Comparison of ENCODE assay signal across 9 cellular contexts in the genomic region with DNA sequence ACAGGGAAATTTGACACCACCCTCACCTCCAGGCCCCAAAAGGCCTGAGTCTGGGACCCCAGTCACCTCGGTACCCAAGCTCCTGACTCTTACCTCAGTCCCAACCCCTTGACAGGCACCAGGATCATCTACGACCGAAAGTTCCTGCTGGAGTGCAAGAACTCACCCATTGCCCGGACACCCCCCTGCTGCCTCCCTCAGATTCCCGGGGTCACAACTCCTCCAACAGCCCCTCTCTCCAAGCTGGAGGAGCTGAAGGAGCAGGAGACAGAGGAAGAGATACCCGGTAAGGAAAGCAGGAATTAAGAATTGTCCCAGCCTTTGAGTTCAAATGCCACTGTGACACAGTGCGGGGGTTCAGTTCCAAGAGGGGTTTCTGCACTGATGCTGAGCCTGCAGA. TPM values are rescaled to one million over a fixed set of nuclear protein-coding genes. Genes with fewer than 3 reads are reported as not detected.
A peak's percentile ranks its signal among the peaks of the same experiment; 100 is the strongest.
DNase-seq lines count a peak whose midpoint lies in the region; ATAC-seq and TF ChIP-seq lines count a peak whose summit lies in the region.
"Had no signal": no experiment of that assay in that cellular context is flagged by ENCODE, and none has a peak within 500 bp of the region (broad histone marks: within the 10 kb centered on the region; RNA-seq: fewer than 3 reads in every experiment).

No MANE protein-coding gene starts in this region.

- H3K9me3 ChIP-seq in HCT116 (ENCODE audit: control insufficient read depth in 1 of 2, insufficient read depth in 1 of 2, low read depth in 1 of 2, low read length in 2 of 2) (no peaks in the 10 kb centered on the region), iPS-15b (ENCODE audit: control insufficient read depth, insufficient read depth, low read length) (no peaks in the 10 kb centered on the region), smooth muscle cell (replicated peaks; ENCODE audit: low read depth) (no peaks in the 10 kb centered on the region)

- TF ChIP-seq RAD21 in HCT116 (IDR thresholded peaks at IDR 0.05; ENCODE audit: low read depth): no peak

- H3K4me1 Mint-ChIP-seq in activated CD4-positive, alpha-beta memory T cell treated with anti-CD3 and anti-CD28 coated beads for 36 hours (ENCODE audit: low read depth): peaks cover 55% of the 10 kb centered on the region

- H3K27ac ChIP-seq in HCT116 (ENCODE audit: low read depth, low read length) (0 out of 2 replicates have a peak overlapping the region, but pooled peaks have one; percentile 4), smooth muscle cell (ENCODE audit: low read depth) (peak overlapping the region; percentile 82)

- intact Hi-C loops in HCT116 (cut with micrococcal nuclease): no loop called here
- intact Hi-C loops in activated CD4-positive, alpha-beta memory T cell treated with anti-CD3 and anti-CD28 coated beads for 36 hours (cut with micrococcal nuclease): no loop called here

- WGBS in smooth muscle cell (ENCODE audit: low lambda C conversion rate): 93% methylated on average over 7 of the region's 7 CpGs

- H3K27me3 ChIP-seq in HCT116 (ENCODE audit: insufficient read depth, low read length) (no peaks in the 10 kb centered on the region), iPS-15b (ENCODE audit: control insufficient read depth, insufficient read depth, low read length) (no peaks in the 10 kb centered on the region), smooth muscle cell (ENCODE audit: low read depth) (no peaks in the 10 kb centered on the region)

- CTCF ChIA-PET in HCT116 (lab: Charles Lee): no interaction called here
- CTCF ChIA-PET in activated CD4-positive, alpha-beta memory T cell treated with anti-CD3 and anti-CD28 coated beads for 36 hours (lab: Charles Lee): interaction anchor here (1.3 to 3.6 kb wide), 6 partner anchors 9 to 185 kb away, joined by 3 to 24 read pairs (median 11); partner anchors contain the start of genes APBB3, SLC35A4, SRA1 and ZMAT2

- no TSS peak for BruUV-seq in HCT116 (replicated peaks; lab: Mats Ljungman, UMichigan)

- H3K79me2 ChIP-seq in HCT116 (ENCODE audit: insufficient read depth, low read length) (peaks cover 34% of the 10 kb centered on the region), smooth muscle cell (ENCODE audit: low read depth) (peaks cover 13% of the 10 kb centered on the region)

- no peaks in the 10 kb centered on the region for H3K9me2 ChIP-seq in HCT116 (ENCODE audit: insufficient read depth)

- peaks cover 2 to 28% of the 10 kb centered on the region in 2 experiments; a peak in 3 of 4 replicates for H3K4me1 ChIP-seq in HCT116 (ENCODE audit: control insufficient read depth in 1 of 2, insufficient read depth in 2 of 2, low read length in 2 of 2)
- peaks cover 12% of the 10 kb centered on the region for H3K4me1 ChIP-seq in iPS-15b (ENCODE audit: control insufficient read depth, insufficient read depth, low read length)
- peaks cover 15% of the 10 kb centered on the region for H3K4me1 ChIP-seq in smooth muscle cell (ENCODE audit: low read depth)

- no peaks in the 10 kb centered on the region for H3K27me3 Mint-ChIP-seq in activated CD4-positive, alpha-beta memory T cell treated with anti-CD3 and anti-CD28 coated beads for 36 hours

- H3K4me2 ChIP-seq in HCT116 (ENCODE audit: low read length) (no peak overlapping the region), smooth muscle cell (peak overlapping the region; percentile 89)

- TF ChIP-seq CTCF in HCT116 (IDR thresholded peaks at IDR 0.05 in 2 of 3, conservative IDR thresholded peaks at IDR 0.05 in 1 of 3; ENCODE audit: borderline replicate concordance in 1 of 3, insufficient read depth in 1 of 3, low read depth in 2 of 3, low read length in 2 of 3) (no peak), smooth muscle cell (IDR thresholded peaks at IDR 0.05; ENCODE audit: borderline replicate concordance, insufficient read depth, poor library complexity, severe bottlenecking) (no peak)

- H3K9me3 Mint-ChIP-seq in activated CD4-positive, alpha-beta memory T cell treated with anti-CD3 and anti-CD28 coated beads for 36 hours: no peaks in the 10 kb centered on the region

- DNase-seq in HCT116 (ENCODE audit: low read depth, low spot score) (no peak), smooth muscle cell (lab: John Stamatoyannopoulos, UW; ENCODE audit: unreplicated experiment) (no peak), NCI-H2171 treated with DMSO at 0.1 percent for 48 hours (lab: John Stamatoyannopoulos, UW) (no peak), UCSD-AML1 (lab: John Stamatoyannopoulos, UW; ENCODE audit: unreplicated experiment) (no peak), CD1c-positive myeloid dendritic cell (ENCODE audit: extremely low spot score) (no peak)
- DNase-seq in activated CD4-positive, alpha-beta memory T cell treated with anti-CD3 and anti-CD28 coated beads for 36 hours: no peak
- DNase-seq: NCI-H1417 treated with DMSO at 0.1 percent for 48 hours had no signal

- POLR2A ChIA-PET in HCT116 (lab: Charles Lee): no interaction called here
- POLR2A ChIA-PET in activated CD4-positive, alpha-beta memory T cell treated with anti-CD3 and anti-CD28 coated beads for 36 hours (lab: Charles Lee): interaction anchor here (2.8 to 3.3 kb wide), 2 partner anchors 9 to 147 kb away, joined by 10 to 15 read pairs; partner anchors contain the start of genes ANKHD1 and SRA1

- peak overlapping the region; percentile 17 for H3K4me3 Mint-ChIP-seq in activated CD4-positive, alpha-beta memory T cell treated with anti-CD3 and anti-CD28 coated beads for 36 hours

- ATAC-seq in HCT116: no peak
- no peak for ATAC-seq in HG03045 (IDR thresholded peaks at IDR 0.05; ENCODE audit: unreplicated experiment)

- H3K4me3 ChIP-seq in HCT116 (replicated peaks in 1 of 2; ENCODE audit: low read depth in 1 of 2, low read length in 2 of 2) (no peak overlapping the region), iPS-15b (ENCODE audit: low read depth, low read length) (peak overlapping the region; percentile 58), smooth muscle cell (no peak overlapping the region)

- H3F3A ChIP-seq in smooth muscle cell (ENCODE audit: low read depth): peaks cover 15% of the 10 kb centered on the region

- no peak for TF ChIP-seq POLR2A in HCT116 (IDR thresholded peaks at IDR 0.05; ENCODE audit: borderline replicate concordance, extremely low read depth, insufficient read depth, insufficient read length)

- peaks cover 35% of the 10 kb centered on the region for H3K36me3 Mint-ChIP-seq in activated CD4-positive, alpha-beta memory T cell treated with anti-CD3 and anti-CD28 coated beads for 36 hours

- H3K36me3 ChIP-seq in HCT116 (ENCODE audit: control insufficient read depth in 1 of 2, insufficient read depth in 2 of 2, low read length in 2 of 2) (peaks cover 12 to 35% of the 10 kb centered on the region in 2 experiments; a peak in 3 of 4 replicates), iPS-15b (ENCODE audit: control insufficient read depth, insufficient read depth, low read length) (peaks cover 12% of the 10 kb centered on the region), smooth muscle cell (ENCODE audit: low read depth) (no peaks in the 10 kb centered on the region)

- no peaks in the 10 kb centered on the region; the same call in 1 of the 2 replicates for H4K20me1 ChIP-seq in HCT116 (ENCODE audit: insufficient read depth)
- peaks cover 58% of the 10 kb centered on the region for H4K20me1 ChIP-seq in smooth muscle cell (ENCODE audit: low read depth)

- no peak overlapping the region for H3K9ac ChIP-seq in HCT116 (ENCODE audit: low read length)
- peak overlapping the region; percentile 87 for H3K9ac ChIP-seq in iPS-15b (ENCODE audit: low read depth, low read length)
- no peak overlapping the region for H3K9ac ChIP-seq in smooth muscle cell (ENCODE audit: low read depth)

- H2AFZ ChIP-seq in HCT116 (ENCODE audit: low read depth, low read length, poor library complexity, severe bottlenecking): no peak overlapping the region
- H2AFZ ChIP-seq in smooth muscle cell (ENCODE audit: low read depth): no peak overlapping the region

- RAD21 ChIA-PET in HCT116 (lab: Charles Lee; ENCODE audit: low non-redundant PET in 1 of 2, low total read pairs in 2 of 2, uncharacterized antibody in 2 of 2, unreplicated experiment in 2 of 2): no interaction called here

- peak overlapping the region; percentile 90 for H3K27ac Mint-ChIP-seq in activated CD4-positive, alpha-beta memory T cell treated with anti-CD3 and anti-CD28 coated beads for 36 hours

TF ChIP-seq in HCT116, 20 proteins besides CTCF, POLR2A, EP300 and RAD21:
- TF ChIP-seq ZFX (IDR thresholded peaks at IDR 0.05) (no peak), EZH2 (IDR thresholded peaks at IDR 0.05) (no peak), POLR2AphosphoS5 (IDR thresholded peaks at IDR 0.05; ENCODE audit: low read depth, low read length) (peak; percentile 18; the same call in 1 of the 2 replicates), EZH2phosphoT487 (IDR thresholded peaks at IDR 0.05; ENCODE audit: borderline replicate concordance) (no peak)

RNA-seq across cellular contexts. Expression of gene EIF4EBP3, which starts 1.3 kb away (rescaled TPM):
- total RNA-seq in HCT116 (2021; ENCODE audit: unreplicated experiment): 6.0 TPM
- 6.8 and 9.1 TPM in 2 replicates for polyA plus RNA-seq in HCT116 (2012)
- total RNA-seq in activated CD4-positive, alpha-beta memory T cell treated with anti-CD3 and anti-CD28 coated beads for 36 hours: 10 to 100 TPM; 15.7 to 16.6 TPM
- not detected in 2 replicates for total RNA-seq in smooth muscle cell
- 3.4 and 4.1 TPM in 2 replicates for polyA plus RNA-seq in smooth muscle cell

RNA-seq across cellular contexts. Expression of gene SRA1, which starts 8.5 kb away (rescaled TPM):
- 41.7 TPM for total RNA-seq in HCT116 (2021; ENCODE audit: unreplicated experiment)
- 37.3 and 37.7 TPM in 2 replicates for polyA plus RNA-seq in HCT116 (2012)
- total RNA-seq in activated CD4-positive, alpha-beta memory T cell treated with anti-CD3 and anti-CD28 coated beads for 36 hours: 10 to 100 TPM; 46.0 to 46.7 TPM
- total RNA-seq in smooth muscle cell: 44.6 and 61.4 TPM in 2 replicates
- 144 and 146 TPM in 2 replicates for polyA plus RNA-seq in smooth muscle cell

RNA-seq across cellular contexts. Expression of gene APBB3, which starts 15.6 kb away (rescaled TPM):
- total RNA-seq in HCT116 (2021; ENCODE audit: unreplicated experiment): 28.4 TPM
- polyA plus RNA-seq in HCT116 (2012): 20.2 and 23.1 TPM in 2 replicates
- 10 to 100 TPM; 16.3 to 16.8 TPM for total RNA-seq in activated CD4-positive, alpha-beta memory T cell treated with anti-CD3 and anti-CD28 coated beads for 36 hours
- 11.5 and 19.0 TPM in 2 replicates for total RNA-seq in smooth muscle cell
- polyA plus RNA-seq in smooth muscle cell: 18.8 and 28.3 TPM in 2 replicates

RNA-seq across cellular contexts. Expression of gene SLC35A4, which starts 15.8 kb away (rescaled TPM):
- 37.5 TPM for total RNA-seq in HCT116 (2021; ENCODE audit: unreplicated experiment)
- polyA plus RNA-seq in HCT116 (2012): 43.5 and 45.4 TPM in 2 replicates
- 10 to 100 TPM; 68.7 to 69.7 TPM for total RNA-seq in activated CD4-positive, alpha-beta memory T cell treated with anti-CD3 and anti-CD28 coated beads for 36 hours
- total RNA-seq in smooth muscle cell: 38.1 and 42.7 TPM in 2 replicates
- 75.4 and 82.9 TPM in 2 replicates for polyA plus RNA-seq in smooth muscle cell
